In the genomic region with DNA sequence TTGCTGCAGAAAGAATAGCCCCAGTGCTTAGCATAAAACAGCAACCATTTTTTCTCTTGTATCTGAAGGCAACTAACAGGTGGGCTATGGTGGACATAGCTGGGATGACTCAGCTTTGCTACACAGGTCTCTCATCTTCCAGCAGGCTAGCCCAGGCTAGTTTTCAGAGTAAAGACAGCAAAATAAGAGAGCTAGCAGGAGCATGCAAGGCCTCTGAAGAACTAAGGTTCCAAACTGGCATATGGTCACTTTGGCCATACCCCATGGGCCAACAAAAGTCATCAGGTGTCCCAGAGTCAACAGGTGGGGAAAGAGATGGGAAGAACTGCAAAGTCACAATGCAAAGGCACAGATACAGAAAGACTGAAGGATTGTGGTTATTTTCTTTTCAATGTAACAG, we compare ENCODE assay signal across 23 cellular contexts.
A peak's percentile ranks its signal among the peaks of the same experiment; 100 is the strongest.
DNase-seq lines count a peak whose midpoint lies in the region; ATAC-seq, FAIRE-seq and TF ChIP-seq lines count a peak whose summit lies in the region.
"Had no signal": no experiment of that assay in that cellular context is flagged by ENCODE, and none has a peak within 500 bp of the region (broad histone marks: within the 10 kb centered on the region; RNA-seq: fewer than 3 reads in every experiment).

No MANE protein-coding gene starts in this region.

- H3K4me3 ChIP-seq in left ventricle myocardium inferior (no peak overlapping the region), bronchial epithelial cell (ENCODE audit: low read depth, low read length) (no peak overlapping the region)
- H3K4me3 ChIP-seq: A549; BLaER1 treated with 17β-estradiol and CSF1 and Interleukin-3, amounts not matched to agents 10 nM and 100 nM had no signal

- peaks cover 26% of the 10 kb centered on the region for H3K27me3 ChIP-seq in left ventricle myocardium inferior (ENCODE audit: low read depth)
- no peaks in the 10 kb centered on the region for H3K27me3 ChIP-seq in bronchial epithelial cell (ENCODE audit: control insufficient read depth, insufficient read depth, low read length)
- H3K27me3 ChIP-seq in foreskin keratinocyte, result no peaks in the 10 kb centered on the region
- H3K27me3 ChIP-seq: BLaER1 treated with 17β-estradiol and CSF1 and Interleukin-3, amounts not matched to agents 10 nM and 100 nM had no signal

- no peaks in the 10 kb centered on the region for H3K9me3 ChIP-seq in left ventricle myocardium inferior (replicated peaks)
- H3K9me3 ChIP-seq: A549, Caco-2 had no signal

- H3K27ac ChIP-seq in left ventricle myocardium inferior (replicated peaks) (peak overlapping the region; percentile 80), foreskin keratinocyte (no peak overlapping the region)
- H3K27ac ChIP-seq: 22Rv1; A549; BLaER1 treated with 17β-estradiol and CSF1 and Interleukin-3, amounts not matched to agents 10 nM and 100 nM; C4-2B had no signal

- H3K4me3 Mint-ChIP-seq in type B pancreatic cell, result no peak overlapping the region
- H3K4me3 Mint-ChIP-seq: B cell; CD4-positive, alpha-beta T cell; CD8-positive, alpha-beta T cell had no signal

- intact Hi-C loops in left ventricle myocardium inferior (cut with micrococcal nuclease) (no loop called here), Right ventricle myocardium inferior (cut with DNase I) (no loop called here)

- no peaks in the 10 kb centered on the region for H3K9me3 Mint-ChIP-seq in type B pancreatic cell
- H3K9me3 Mint-ChIP-seq: CD4-positive, alpha-beta T cell; CD8-positive, alpha-beta T cell had no signal

- no peak overlapping the region for H3K27ac Mint-ChIP-seq in type B pancreatic cell
- H3K27ac Mint-ChIP-seq: B cell; CD4-positive, alpha-beta T cell; CD8-positive, alpha-beta T cell had no signal

- H3K4me1 ChIP-seq in left ventricle myocardium inferior (peaks cover 23% of the 10 kb centered on the region), foreskin keratinocyte (no peaks in the 10 kb centered on the region)
- H3K4me1 ChIP-seq: A549; BLaER1 treated with 17β-estradiol and CSF1 and Interleukin-3, amounts not matched to agents 10 nM and 100 nM; Caco-2 had no signal

- no peaks in the 10 kb centered on the region for H3K36me3 Mint-ChIP-seq in type B pancreatic cell
- H3K36me3 Mint-ChIP-seq: CD8-positive, alpha-beta T cell had no signal

- H3K36me3 ChIP-seq in left ventricle myocardium inferior (no peaks in the 10 kb centered on the region), bronchial epithelial cell (ENCODE audit: control insufficient read depth, insufficient read depth, low read length) (no peaks in the 10 kb centered on the region)
- H3K36me3 ChIP-seq: BLaER1 treated with 17β-estradiol and CSF1 and Interleukin-3, amounts not matched to agents 10 nM and 100 nM had no signal

- peaks cover 14% of the 10 kb centered on the region for H3K27me3 Mint-ChIP-seq in type B pancreatic cell
- H3K27me3 Mint-ChIP-seq: B cell; CD4-positive, alpha-beta T cell had no signal

- TF ChIP-seq CTCF in left ventricle myocardium inferior (IDR thresholded peaks at IDR 0.05; ENCODE audit: borderline replicate concordance), result no peak
- no peak for TF ChIP-seq CTCF in bronchial epithelial cell (IDR thresholded peaks at IDR 0.05; ENCODE audit: insufficient read depth, low read length, severe bottlenecking)
- TF ChIP-seq CTCF in foreskin keratinocyte (conservative IDR thresholded peaks at IDR 0.05), result no peak
- TF ChIP-seq CTCF in type B pancreatic cell (conservative IDR thresholded peaks at IDR 0.05), result no peak

- H3K4me1 Mint-ChIP-seq in type B pancreatic cell (ENCODE audit: unreplicated experiment), result peaks cover 6% of the 10 kb centered on the region
- H3K4me1 Mint-ChIP-seq: B cell had no signal

- ATAC-seq in Right ventricle myocardium inferior (no peak), foreskin keratinocyte (peak; percentile 69), GM18517 (IDR thresholded peaks at IDR 0.05; ENCODE audit: unreplicated experiment) (no peak)
- ATAC-seq: A549; CD8-positive, alpha-beta T cell had no signal

- FAIRE-seq in bronchial epithelial cell (lab: Jason Lieb, UNC) (no peak), urothelium cell line (lab: Jason Lieb, UNC) (no peak)
- FAIRE-seq: A549, D721Med, G401.6, GM12891 had no signal

- DNase-seq in left ventricle myocardium inferior (no peak), Right ventricle myocardium inferior (ENCODE audit: missing footprints) (no peak), bronchial epithelial cell (ENCODE audit: low read depth) (peak; percentile 11), foreskin keratinocyte (peak; percentile 51 to 73), type B pancreatic cell (ENCODE audit: extremely low spot score, unreplicated experiment) (peak; percentile 15), urothelium cell line (ENCODE audit: low spot score) (no peak)
- no peak for DNase-seq in activated naive CD4-positive, alpha-beta T cell treated with anti-CD3 and anti-CD28 coated beads, Interleukin-2, amount 50 U/mL, for 16 hours
- DNase-seq: AML-193; Caco-2; Calu3; CD4-positive, alpha-beta T cell; CD8-positive, alpha-beta T cell; DMS79 treated with DMSO at 0.1 percent for 48 hours; GF-D8 had no signal

Comparison
In these comparisons a context has a peak if more than half of its experiments do, and no peak if none do; other contexts are left out.
1. DNase-seq: peak in bronchial epithelial cell (single experiment), foreskin keratinocyte (2 of 2) and type B pancreatic cell (single experiment); none in left ventricle myocardium inferior (single experiment), Right ventricle myocardium inferior (single experiment), activated naive CD4-positive, alpha-beta T cell treated with anti-CD3 and anti-CD28 coated beads, Interleukin-2, amount 50 U/mL, for 16 hours (single experiment) and urothelium cell line (single experiment).